Comparison of ENCODE assay signal across 8 cellular contexts in the genomic region with DNA sequence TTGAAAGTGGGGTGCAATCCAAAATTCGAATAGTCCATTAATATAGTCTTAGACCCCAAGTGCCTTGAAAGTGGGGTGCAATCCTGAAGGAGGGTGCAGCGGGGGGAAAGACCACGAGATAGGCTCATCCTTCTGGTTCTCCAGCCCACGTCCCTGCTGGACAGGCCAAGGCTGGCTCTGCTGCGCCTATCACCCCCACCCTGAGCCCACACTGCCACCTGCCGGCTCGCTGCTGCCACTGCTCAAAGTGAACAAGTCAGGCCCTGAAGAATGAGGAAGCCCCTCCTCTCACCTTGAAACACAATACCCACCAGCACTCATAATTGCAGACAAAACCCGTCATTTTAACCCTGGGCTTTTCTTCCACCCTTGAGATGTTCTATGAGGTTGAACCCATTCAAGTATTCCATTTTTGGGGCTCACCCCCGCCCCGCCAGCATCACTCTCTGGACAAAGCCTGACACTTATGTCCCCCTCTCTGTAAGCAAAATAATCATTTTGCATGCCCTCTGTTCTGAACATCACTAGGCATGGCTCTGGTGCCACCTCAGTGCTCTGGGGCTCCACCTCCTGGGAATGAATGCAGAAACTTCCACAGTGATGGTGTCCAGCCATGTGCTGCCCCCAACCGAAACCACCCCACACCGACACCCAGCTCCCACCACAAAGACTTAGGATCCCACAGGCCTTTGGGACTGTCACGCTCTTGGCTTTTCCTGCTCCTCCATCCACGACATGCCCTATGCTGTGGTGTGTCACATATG. TPM values are rescaled to one million over a fixed set of nuclear protein-coding genes. Genes with fewer than 3 reads are reported as not detected.
DNase-seq lines count a peak whose midpoint lies in the region; ATAC-seq and TF ChIP-seq lines count a peak whose summit lies in the region.

No MANE protein-coding gene starts in this region.

- peak; percentile 97 for TF ChIP-seq CTCF in 22Rv1 (IDR thresholded peaks at IDR 0.05)
- TF ChIP-seq CTCF in GM12873 (IDR thresholded peaks at IDR 0.05; ENCODE audit: insufficient read depth, low read depth, low read length, missing control alignments): peak; percentile 99

- peak; percentile 50 for ATAC-seq in HG03108 (IDR thresholded peaks at IDR 0.05; ENCODE audit: unreplicated experiment)

- DNase-seq in NCI-H748 (lab: John Stamatoyannopoulos, UW; ENCODE audit: unreplicated experiment): peak; percentile 60
- peak; percentile 82 to 85 for DNase-seq in activated CD4-positive, alpha-beta T cell treated with anti-CD3 and anti-CD28 coated beads, Interleukin-2, amount 50 U/mL, for 48 hours
- peak; percentile 42 to 75 for DNase-seq in dermis microvascular lymphatic vessel endothelial cell (ENCODE audit: low read depth in 2 of 2)
- peak; percentile 78 to 85 for DNase-seq in lung microvascular endothelial cell (ENCODE audit: low read depth in 2 of 2)
- peak; percentile 54 for DNase-seq in stimulated activated CD8-positive, alpha-beta memory T cell treated with anti-CD3 and anti-CD28 coated beads, Interleukin-15, amount 100 ng/mL, for 1 hour (ENCODE audit: low read depth)

- no peak overlapping the region for H3K27ac ChIP-seq in 22Rv1

RNA-seq across cellular contexts. Expression of a gene that starts 56.8 kb away (rescaled TPM):
- 0.39 and 0.51 TPM in 2 replicates for total RNA-seq in dermis microvascular lymphatic vessel endothelial cell
- total RNA-seq in lung microvascular endothelial cell: not detected in 2 replicates
